In genomic region chr3:24663406-24663805, GRCh38 we compare ENCODE assay signal across 28 cellular contexts.
"Had no signal": no experiment of that assay in that cellular context is flagged by ENCODE, and none has a peak within 500 bp of the region (broad histone marks: within the 10 kb centered on the region; RNA-seq: fewer than 3 reads in every experiment).

No MANE protein-coding gene starts in this region.

- H3K27ac ChIP-seq: brain microvascular endothelial cell, KMS-11, Peyer's patch, SJSA1, VCaP had no signal

- H3K4me3 Mint-ChIP-seq: activated CD4-positive, alpha-beta memory T cell treated with anti-CD3 and anti-CD28 coated beads, Interleukin-2, amount 10 ng/mL, durations not matched to agents 7 days and 5 days; activated CD4-positive, alpha-beta T cell treated with anti-CD3 and anti-CD28 coated beads for 36 hours; activated naive CD4-positive, alpha-beta T cell treated with anti-CD3 and anti-CD28 coated beads for 36 hours; activated naive CD8-positive, alpha-beta T cell; activated T-helper 17 cell treated with anti-CD3 and anti-CD28 coated beads, Interleukin-2, amount 50 U/mL, for 72 hours; T-helper 17 cell had no signal

- H3K9me3 ChIP-seq: SJSA1 had no signal

- H3K36me3 Mint-ChIP-seq: activated naive CD8-positive, alpha-beta T cell had no signal

- H3K9me3 Mint-ChIP-seq: activated CD4-positive, alpha-beta memory T cell treated with anti-CD3 and anti-CD28 coated beads, Interleukin-2, amount 10 ng/mL, durations not matched to agents 7 days and 5 days; activated naive CD4-positive, alpha-beta T cell treated with anti-CD3 and anti-CD28 coated beads for 36 hours had no signal

- H3K27me3 Mint-ChIP-seq: activated CD4-positive, alpha-beta memory T cell treated with anti-CD3 and anti-CD28 coated beads, Interleukin-2, amount 10 ng/mL, durations not matched to agents 7 days and 5 days; activated CD4-positive, alpha-beta T cell treated with anti-CD3 and anti-CD28 coated beads for 36 hours; activated naive CD8-positive, alpha-beta T cell; activated T-helper 17 cell treated with anti-CD3 and anti-CD28 coated beads, Interleukin-2, amount 50 U/mL, for 72 hours; T-helper 17 cell had no signal

- H3K4me1 Mint-ChIP-seq: activated CD4-positive, alpha-beta memory T cell treated with anti-CD3 and anti-CD28 coated beads, Interleukin-2, amount 10 ng/mL, durations not matched to agents 7 days and 5 days; activated CD4-positive, alpha-beta T cell treated with anti-CD3 and anti-CD28 coated beads for 36 hours; activated T-helper 17 cell treated with anti-CD3 and anti-CD28 coated beads, Interleukin-2, amount 50 U/mL, for 72 hours; T-helper 17 cell had no signal

- H3K27ac Mint-ChIP-seq: activated CD4-positive, alpha-beta memory T cell treated with anti-CD3 and anti-CD28 coated beads, Interleukin-2, amount 10 ng/mL, durations not matched to agents 7 days and 5 days; activated CD4-positive, alpha-beta T cell treated with anti-CD3 and anti-CD28 coated beads for 36 hours; activated naive CD4-positive, alpha-beta T cell treated with anti-CD3 and anti-CD28 coated beads for 36 hours; activated naive CD8-positive, alpha-beta T cell; activated T-helper 17 cell treated with anti-CD3 and anti-CD28 coated beads, Interleukin-2, amount 50 U/mL, for 72 hours; T-helper 17 cell had no signal

- H3K36me3 ChIP-seq: brain microvascular endothelial cell, Peyer's patch, SJSA1 had no signal

- H3K9ac ChIP-seq: KMS-11 had no signal

- FAIRE-seq: astrocyte, TTC549 had no signal

- H3K4me2 ChIP-seq: KMS-11 had no signal

- H3K27me3 ChIP-seq: brain microvascular endothelial cell, Peyer's patch, SJSA1 had no signal

- H3K4me3 ChIP-seq: Peyer's patch, SJSA1 had no signal

- ATAC-seq: activated CD4-positive, alpha-beta T cell treated with anti-CD3 and anti-CD28 coated beads for 36 hours; activated T-helper 17 cell treated with anti-CD3 and anti-CD28 coated beads, Interleukin-2, amount 50 U/mL, for 72 hours; T-helper 17 cell had no signal

- H3K4me1 ChIP-seq: Peyer's patch, SJSA1 had no signal

- DNase-seq: activated CD4-positive, alpha-beta memory T cell treated with anti-CD3 and anti-CD28 coated beads, Interleukin-2, amount 10 ng/mL, durations not matched to agents 7 days and 5 days; activated CD4-positive, alpha-beta T cell treated with anti-CD3 and anti-CD28 coated beads for 36 hours; activated CD4-positive, alpha-beta T cell treated with anti-CD3 and anti-CD28 coated beads, Interleukin-2, amount 50 U/mL, for 1 hour; activated gamma-delta T cell; activated naive CD4-positive, alpha-beta T cell treated with anti-CD3 and anti-CD28 coated beads for 36 hours; activated T-cell treated with anti-CD3 and anti-CD28 coated beads for 4 hours; activated T-cell treated with anti-CD3 and anti-CD28 coated beads, Interleukin-2, amount 50 U/mL, for 48 hours; amygdala; brain microvascular endothelial cell; cerebellar nuclear complex; NCI-H1092; NCI-H1417; NCI-H1694; NCI-H2029 treated with DMSO at 0.1 percent for 48 hours; NCI-H345; NCI-H510A; NCI-H526 treated with DMSO at 0.1 percent for 48 hours; Peyer's patch; SHP77; T-helper 17 cell; T1000 had no signal
